In the genomic region with DNA sequence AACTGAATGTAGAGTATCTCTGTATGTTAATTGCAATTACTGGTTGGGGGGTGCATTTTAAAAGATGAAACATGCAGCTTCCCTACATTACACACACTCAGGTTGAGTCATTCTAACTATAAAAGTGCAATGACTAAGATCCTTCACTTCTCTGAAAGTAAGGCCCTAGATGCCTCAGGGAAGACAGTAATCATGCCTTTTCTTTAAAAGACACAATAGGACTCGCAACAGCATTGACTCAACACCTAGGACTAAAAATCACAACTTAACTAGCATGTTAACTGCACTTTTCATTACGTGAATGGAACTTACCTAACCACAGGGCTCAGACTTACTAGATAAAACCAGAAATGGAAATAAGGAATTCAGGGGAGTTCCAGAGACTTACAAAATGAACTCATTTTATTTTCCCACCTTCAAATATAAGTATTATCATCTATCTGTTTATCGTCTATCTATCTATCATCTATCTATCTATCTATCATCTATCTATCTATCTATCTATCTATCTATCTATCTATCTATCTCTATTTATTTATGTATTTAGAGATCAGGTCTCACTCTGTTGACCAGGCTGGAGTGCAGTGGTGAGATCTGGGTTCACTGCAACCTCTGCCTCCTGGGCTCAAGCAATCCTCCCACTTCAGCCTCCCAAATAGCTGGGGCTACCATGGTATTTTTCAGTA, we compare ENCODE assay signal across 12 cellular contexts. TPM values are rescaled to one million over a fixed set of nuclear protein-coding genes. Genes with fewer than 3 reads are reported as not detected.
DNase-seq lines count a peak whose midpoint lies in the region; ATAC-seq and TF ChIP-seq lines count a peak whose summit lies in the region.
"Had no signal": no experiment of that assay in that cellular context is flagged by ENCODE, and none has a peak within 500 bp of the region (broad histone marks: within the 10 kb centered on the region; RNA-seq: fewer than 3 reads in every experiment).

No MANE protein-coding gene starts in this region.

- no peaks in the 10 kb centered on the region for H3K36me3 ChIP-seq in breast epithelium

- H3K4me1 ChIP-seq in breast epithelium, result no peaks in the 10 kb centered on the region
- H3K4me1 ChIP-seq: tibial artery had no signal

- no peaks in the 10 kb centered on the region for H3K27me3 ChIP-seq in breast epithelium
- H3K27me3 ChIP-seq: tibial artery had no signal

- no peak for TF ChIP-seq CTCF in MCF 10A (IDR thresholded peaks at IDR 0.05; ENCODE audit: unreplicated experiment)
- no peak for TF ChIP-seq CTCF in breast epithelium (IDR thresholded peaks at IDR 0.05)

- TSS peak; percentile 97 for BruUV-seq in MCF 10A (replicated peaks; lab: Mats Ljungman, UMichigan)

- no peaks in the 10 kb centered on the region for H3K27me3 Mint-ChIP-seq in MCF 10A (ENCODE audit: insufficient read depth, unreplicated experiment)
- H3K27me3 Mint-ChIP-seq in activated T-helper 1 cell treated with anti-CD3 and anti-CD28 coated beads, Interleukin-12 subunit alpha, Interleukin-12 subunit beta, Interleukin-2, Interleukin-4 antibody, amounts not matched to agents 30 ng/mL and 10 ng/mL and 1 ng/mL, durations not matched to agents 14 hours and 24 hours and 36 hours (ENCODE audit: insufficient read depth), result no peaks in the 10 kb centered on the region

- POLR2A ChIA-PET in MCF 10A (lab: Yijun Ruan, JAX), result interaction anchor here (0.6 to 7.2 kb wide), 16 partner anchors 8 to 114 kb away, joined by 3 to 126 read pairs (median 6); partner anchors contain the start of genes CHML, FH, KMO and OPN3

- peak; percentile 64 for ATAC-seq in HG03095 (IDR thresholded peaks at IDR 0.05; ENCODE audit: unreplicated experiment)

- intact Hi-C loops in MCF 10A (cut with micrococcal nuclease), result loop anchor here (1.0 to 10.0 kb wide), 4 partner anchors 8 to 788 kb away; no protein-coding TSS in a partner anchor
- intact Hi-C loops in breast epithelium (cut with DNase I; ENCODE audit: low total_unique reads), result no loop called here
- intact Hi-C loops in activated T-helper 1 cell treated with anti-CD3 and anti-CD28 coated beads, Interleukin-12 subunit alpha, Interleukin-12 subunit beta, Interleukin-2, Interleukin-4 antibody, amounts not matched to agents 30 ng/mL and 10 ng/mL and 1 ng/mL, durations not matched to agents 14 hours and 24 hours and 36 hours (cut with micrococcal nuclease), result loop anchor here (1.0 to 2.0 kb wide), 2 partner anchors 20 to 60 kb away; partner anchors contain the start of gene KMO

- H3K9me3 Mint-ChIP-seq in MCF 10A (ENCODE audit: unreplicated experiment), result no peaks in the 10 kb centered on the region
- no peaks in the 10 kb centered on the region for H3K9me3 Mint-ChIP-seq in activated T-helper 1 cell treated with anti-CD3 and anti-CD28 coated beads, Interleukin-12 subunit alpha, Interleukin-12 subunit beta, Interleukin-2, Interleukin-4 antibody, amounts not matched to agents 30 ng/mL and 10 ng/mL and 1 ng/mL, durations not matched to agents 14 hours and 24 hours and 36 hours
- H3K9me3 Mint-ChIP-seq: nephron had no signal

- H3K9me3 ChIP-seq in breast epithelium, result no peaks in the 10 kb centered on the region
- H3K9me3 ChIP-seq: tibial artery had no signal

- DNase-seq in MCF 10A (ENCODE audit: unreplicated experiment) (peak; percentile 98), breast epithelium (ENCODE audit: low spot score in 2 of 2) (no peak), NCI-H510A (lab: John Stamatoyannopoulos, UW) (no peak), NCI-H345 (lab: John Stamatoyannopoulos, UW) (no peak), DMS79 treated with DMSO at 0.1 percent for 48 hours (lab: John Stamatoyannopoulos, UW) (no peak), NCI-H510A treated with DMSO at 0.1 percent for 48 hours (lab: John Stamatoyannopoulos, UW) (no peak)
- DNase-seq in activated T-helper 1 cell treated with anti-CD3 and anti-CD28 coated beads, Interleukin-12 subunit alpha, Interleukin-12 subunit beta, Interleukin-2, Interleukin-4 antibody, amounts not matched to agents 30 ng/mL and 10 ng/mL and 1 ng/mL, durations not matched to agents 14 hours and 24 hours and 36 hours (ENCODE audit: low spot score), result no peak
- DNase-seq: DND-41, tibial artery had no signal

- H3K4me3 Mint-ChIP-seq in MCF 10A (ENCODE audit: unreplicated experiment), result peak overlapping the region; percentile 7
- no peak overlapping the region for H3K4me3 Mint-ChIP-seq in activated T-helper 1 cell treated with anti-CD3 and anti-CD28 coated beads, Interleukin-12 subunit alpha, Interleukin-12 subunit beta, Interleukin-2, Interleukin-4 antibody, amounts not matched to agents 30 ng/mL and 10 ng/mL and 1 ng/mL, durations not matched to agents 14 hours and 24 hours and 36 hours
- H3K4me3 Mint-ChIP-seq: nephron had no signal

- H3K27ac Mint-ChIP-seq in MCF 10A (ENCODE audit: low read depth, unreplicated experiment), result peak overlapping the region; percentile 76
- H3K27ac Mint-ChIP-seq in activated T-helper 1 cell treated with anti-CD3 and anti-CD28 coated beads, Interleukin-12 subunit alpha, Interleukin-12 subunit beta, Interleukin-2, Interleukin-4 antibody, amounts not matched to agents 30 ng/mL and 10 ng/mL and 1 ng/mL, durations not matched to agents 14 hours and 24 hours and 36 hours, result peak overlapping the region; percentile 21
- H3K27ac Mint-ChIP-seq: nephron had no signal

- TF ChIP-seq POLR2A in breast epithelium (IDR thresholded peaks at IDR 0.05), result no peak

- peaks cover 67% of the 10 kb centered on the region for H3K36me3 Mint-ChIP-seq in MCF 10A (ENCODE audit: insufficient read depth, unreplicated experiment)
- H3K36me3 Mint-ChIP-seq in activated T-helper 1 cell treated with anti-CD3 and anti-CD28 coated beads, Interleukin-12 subunit alpha, Interleukin-12 subunit beta, Interleukin-2, Interleukin-4 antibody, amounts not matched to agents 30 ng/mL and 10 ng/mL and 1 ng/mL, durations not matched to agents 14 hours and 24 hours and 36 hours (ENCODE audit: low read depth), result peaks cover 14% of the 10 kb centered on the region

- peak overlapping the region in 1 of 2 donors; percentile 76 for H3K27ac ChIP-seq in breast epithelium
- H3K27ac ChIP-seq: tibial artery had no signal

- CTCF ChIA-PET in MCF 10A (lab: Yijun Ruan, JAX), result interaction anchor here (0.5 to 10.1 kb wide), 7 partner anchors 11 to 253 kb away, joined by 3 to 155 read pairs (median 10); partner anchors contain the start of gene KMO

- peaks cover 39% of the 10 kb centered on the region for H3K4me1 Mint-ChIP-seq in MCF 10A (ENCODE audit: insufficient read depth, unreplicated experiment)
- peaks cover 12% of the 10 kb centered on the region for H3K4me1 Mint-ChIP-seq in activated T-helper 1 cell treated with anti-CD3 and anti-CD28 coated beads, Interleukin-12 subunit alpha, Interleukin-12 subunit beta, Interleukin-2, Interleukin-4 antibody, amounts not matched to agents 30 ng/mL and 10 ng/mL and 1 ng/mL, durations not matched to agents 14 hours and 24 hours and 36 hours (ENCODE audit: low read depth)
- H3K4me1 Mint-ChIP-seq: nephron had no signal

- H3K4me3 ChIP-seq in breast epithelium, result no peak overlapping the region
- H3K4me3 ChIP-seq: tibial artery had no signal

RNA-seq across cellular contexts. Expression of gene CHML, which starts 47.8 kb away (rescaled TPM):
- 33.7 and 33.8 TPM in 2 replicates for total RNA-seq in MCF 10A (2022)
- 1 to 10 TPM; 6.4 to 7.5 (median 7.2) TPM for total RNA-seq in breast epithelium
- 17.8 and 20.8 TPM in 2 replicates for total RNA-seq in activated T-helper 1 cell treated with anti-CD3 and anti-CD28 coated beads, Interleukin-12 subunit alpha, Interleukin-12 subunit beta, Interleukin-2, Interleukin-4 antibody, amounts not matched to agents 30 ng/mL and 10 ng/mL and 1 ng/mL, durations not matched to agents 14 hours and 24 hours and 36 hours

RNA-seq across cellular contexts. Expression of gene OPN3, which starts 47.8 kb away (rescaled TPM):
- 45.6 and 56.1 TPM in 2 replicates for total RNA-seq in MCF 10A (2022)
- total RNA-seq in breast epithelium, result 10 to 100 TPM; 12.0 to 22.4 (median 16.1) TPM
- 9.5 and 11.1 TPM in 2 replicates for total RNA-seq in activated T-helper 1 cell treated with anti-CD3 and anti-CD28 coated beads, Interleukin-12 subunit alpha, Interleukin-12 subunit beta, Interleukin-2, Interleukin-4 antibody, amounts not matched to agents 30 ng/mL and 10 ng/mL and 1 ng/mL, durations not matched to agents 14 hours and 24 hours and 36 hours

RNA-seq across cellular contexts. Expression of gene WDR64, which starts 59.7 kb away (rescaled TPM):
- total RNA-seq in MCF 10A (2022), result not detected in 2 replicates
- total RNA-seq in breast epithelium, result not detected
- total RNA-seq in activated T-helper 1 cell treated with anti-CD3 and anti-CD28 coated beads, Interleukin-12 subunit alpha, Interleukin-12 subunit beta, Interleukin-2, Interleukin-4 antibody, amounts not matched to agents 30 ng/mL and 10 ng/mL and 1 ng/mL, durations not matched to agents 14 hours and 24 hours and 36 hours, result not detected in 2 replicates
- total RNA-seq: NCI-H460 had no signal
